ENCODE assay signal across 28 cellular contexts in genomic region chr22:39429916-39430575, GRCh38. TPM values are rescaled to one million over a fixed set of nuclear protein-coding genes. Genes with fewer than 3 reads are reported as not detected.
A peak's percentile ranks its signal among the peaks of the same experiment; 100 is the strongest.
DNase-seq lines count a peak whose midpoint lies in the region; ATAC-seq, FAIRE-seq and TF ChIP-seq lines count a peak whose summit lies in the region.
"Had no signal": no experiment of that assay in that cellular context is flagged by ENCODE, and none has a peak within 500 bp of the region (broad histone marks: within the 10 kb centered on the region; RNA-seq: fewer than 3 reads in every experiment).

No MANE protein-coding gene starts in this region.

- peak overlapping the region; percentile 94 for H3K27ac Mint-ChIP-seq in osteocyte (ENCODE audit: unreplicated experiment)
- H3K27ac Mint-ChIP-seq: activated naive CD4-positive, alpha-beta T cell treated with anti-CD3 and anti-CD28 coated beads, Interleukin-2, amount 10 ng/mL, durations not matched to agents 7 days and 5 days; CD4-positive, alpha-beta T cell; T-helper 17 cell had no signal

- DNase-seq in NT2/D1 (ENCODE audit: low read depth, low spot score) (no peak), esophagus muscularis mucosa (ENCODE audit: extremely low spot score) (no peak), osteocyte (ENCODE audit: extremely low spot score, unreplicated experiment) (no peak), tibial artery (no peak), left lobe of liver (ENCODE audit: low spot score) (no peak), HUDEP-2 (lab: John Stamatoyannopoulos, UW; ENCODE audit: unreplicated experiment in 76 of 76) (no peak), T-helper 1 cell (no peak), HepG2 (ENCODE audit: low spot score) (no peak)
- DNase-seq: activated CD4-positive, alpha-beta T cell treated with anti-CD3 and anti-CD28 coated beads, Interleukin-2, amount 50 U/mL, for 48 hours; activated naive CD4-positive, alpha-beta T cell treated with anti-CD3 and anti-CD28 coated beads, Interleukin-2, amount 10 ng/mL, durations not matched to agents 7 days and 5 days; CD4-positive, alpha-beta T cell; cortex of kidney; GF-D8; NCI-H1436; NCI-H2171 treated with DMSO at 0.1 percent for 48 hours; NCI-H748 treated with DMSO at 0.1 percent for 48 hours; nucleus accumbens; PC-9; stimulated activated CD4-positive, alpha-beta T cell treated with anti-CD3 and anti-CD28 coated beads, Interleukin-1b, Interleukin-23, amount 100 ng/mL, for 48 hours; stimulated activated naive CD8-positive, alpha-beta T cell treated with anti-CD3 and anti-CD28 coated beads, Interleukin-15, amount 100 ng/mL, for 72 hours; T-helper 17 cell had no signal

- TF ChIP-seq POLR2A in esophagus muscularis mucosa (IDR thresholded peaks at IDR 0.05; ENCODE audit: low read depth) (no peak), HepG2 (IDR thresholded peaks at IDR 0.05; ENCODE audit: insufficient read depth in 1 of 2, low read depth in 2 of 2, low read length in 2 of 2) (no peak)

- H3K4me3 Mint-ChIP-seq in osteocyte (ENCODE audit: unreplicated experiment) = no peak overlapping the region
- H3K4me3 Mint-ChIP-seq: activated naive CD4-positive, alpha-beta T cell treated with anti-CD3 and anti-CD28 coated beads, Interleukin-2, amount 10 ng/mL, durations not matched to agents 7 days and 5 days; CD4-positive, alpha-beta T cell; stimulated activated naive CD8-positive, alpha-beta T cell treated with anti-CD3 and anti-CD28 coated beads, Interleukin-15, amount 100 ng/mL, for 72 hours; T-helper 17 cell; WTC11 had no signal

- TF ChIP-seq EP300 in esophagus muscularis mucosa (IDR thresholded peaks at IDR 0.05) = no peak
- TF ChIP-seq EP300 in HepG2 (IDR thresholded peaks at IDR 0.05; ENCODE audit: low read depth in 2 of 2, low read length in 2 of 2) = no peak
- TF ChIP-seq EP300 in HepG2 (CRISPR knock-in tag; IDR thresholded peaks at IDR 0.05; ENCODE audit: borderline replicate concordance) = no peak

- H3K36me3 ChIP-seq in NT2/D1 (ENCODE audit: insufficient read depth, insufficient read length, low read length) (peaks cover 58% of the 10 kb centered on the region), esophagus muscularis mucosa (peaks cover 49 to 96% (median 77%) of the 10 kb centered on the region in 4 donors), tibial artery (peaks cover 42 to 92% (median 49%) of the 10 kb centered on the region in 3 donors), HepG2 (replicated peaks in 1 of 2; ENCODE audit: control insufficient read depth in 1 of 2, insufficient read depth in 2 of 2, low read length in 2 of 2) (peaks cover 23 to 40% of the 10 kb centered on the region in 2 experiments)

- 92% methylated on average over 25 of the region's 27 CpGs for WGBS in esophagus muscularis mucosa
- WGBS in HepG2 (ENCODE audit: low lambda C conversion rate) = 94% methylated on average over 21 of the region's 27 CpGs

- H3K4me1 ChIP-seq in NT2/D1 (ENCODE audit: insufficient read depth, insufficient read length) (peaks cover 23% of the 10 kb centered on the region), esophagus muscularis mucosa (peaks cover 22 to 32% (median 30%) of the 10 kb centered on the region in 4 donors), tibial artery (peaks cover 5 to 42% (median 34%) of the 10 kb centered on the region in 4 donors), HepG2 (ENCODE audit: insufficient read depth, low read length) (no peaks in the 10 kb centered on the region)
- H3K4me1 ChIP-seq: SJSA1 had no signal

- H3K27me3 Mint-ChIP-seq in osteocyte (ENCODE audit: unreplicated experiment) = no peaks in the 10 kb centered on the region
- H3K27me3 Mint-ChIP-seq: activated naive CD4-positive, alpha-beta T cell treated with anti-CD3 and anti-CD28 coated beads, Interleukin-2, amount 10 ng/mL, durations not matched to agents 7 days and 5 days; CD4-positive, alpha-beta T cell; stimulated activated naive CD8-positive, alpha-beta T cell treated with anti-CD3 and anti-CD28 coated beads, Interleukin-15, amount 100 ng/mL, for 72 hours; T-helper 17 cell had no signal

- peaks cover 11% of the 10 kb centered on the region for H3K36me3 Mint-ChIP-seq in osteocyte (ENCODE audit: unreplicated experiment)

- POLR2A ChIA-PET in HepG2 (lab: Yijun Ruan, JAX) = no interaction called here

- H3K9me3 ChIP-seq in NT2/D1 (ENCODE audit: insufficient read depth, low read length) (no peaks in the 10 kb centered on the region), esophagus muscularis mucosa (no peaks in the 10 kb centered on the region), tibial artery (no peaks in the 10 kb centered on the region), HepG2 (ENCODE audit: low read length) (no peaks in the 10 kb centered on the region)
- H3K9me3 ChIP-seq: mucosa of descending colon, SJSA1 had no signal

- H3K9me3 Mint-ChIP-seq in osteocyte (ENCODE audit: unreplicated experiment) = no peaks in the 10 kb centered on the region
- H3K9me3 Mint-ChIP-seq: activated naive CD4-positive, alpha-beta T cell treated with anti-CD3 and anti-CD28 coated beads, Interleukin-2, amount 10 ng/mL, durations not matched to agents 7 days and 5 days; CD4-positive, alpha-beta T cell; stimulated activated naive CD8-positive, alpha-beta T cell treated with anti-CD3 and anti-CD28 coated beads, Interleukin-15, amount 100 ng/mL, for 72 hours; WTC11 had no signal

- H3K9ac ChIP-seq in NT2/D1 (ENCODE audit: insufficient read length, low read depth) = peak overlapping the region; percentile 33
- H3K9ac ChIP-seq in HepG2 (ENCODE audit: insufficient read depth, low read depth, low read length) = no peak overlapping the region

- CTCF ChIA-PET in HepG2 (lab: Yijun Ruan, JAX; ENCODE audit: low intra/inter-chr PET ratio, low total read pairs) = no interaction called here

- BruUV-seq in HepG2 (replicated peaks; lab: Mats Ljungman, UMichigan) = no TSS peak

- no peak overlapping the region for H3K4me2 ChIP-seq in HepG2 (ENCODE audit: low read depth, low read length)
- H3K4me2 ChIP-seq: PC-9 had no signal

- in situ Hi-C loops in HepG2 (cut with HindIII; ENCODE audit: extremely low pct_ligation_motif_present, low pct_unique_long_range_greater_than_20kb) = no loop called here

- TF ChIP-seq RAD21 in HepG2 (CRISPR knock-in tag; IDR thresholded peaks at IDR 0.05) = no peak

- H4K20me1 ChIP-seq in HepG2 (ENCODE audit: insufficient read depth, low read length) = 0 out of 2 replicates have a peak, but pooled peaks cover 3% of the 10 kb centered on the region

- H3K4me1 Mint-ChIP-seq in osteocyte (ENCODE audit: unreplicated experiment) = peaks cover 63% of the 10 kb centered on the region
- H3K4me1 Mint-ChIP-seq: activated naive CD4-positive, alpha-beta T cell treated with anti-CD3 and anti-CD28 coated beads, Interleukin-2, amount 10 ng/mL, durations not matched to agents 7 days and 5 days; stimulated activated naive CD8-positive, alpha-beta T cell treated with anti-CD3 and anti-CD28 coated beads, Interleukin-15, amount 100 ng/mL, for 72 hours; T-helper 17 cell had no signal

- intact Hi-C loops in esophagus muscularis mucosa (cut with DNase I) = loop anchor here (10.0 kb wide), 1 partner anchor 95 kb away; the partner anchor contains the start of gene ATF4
- intact Hi-C loops in tibial artery (cut with DNase I; ENCODE audit: low total_unique reads) = loop anchor here (10.0 kb wide), 1 partner anchor 95 kb away; the partner anchor contains the start of gene ATF4
- intact Hi-C loops in HepG2 (cut with micrococcal nuclease; ENCODE audit: unreplicated experiment) = no loop called here

- ATAC-seq in left lobe of liver (no peak), HepG2 (no peak)
- ATAC-seq: GM12878; mucosa of descending colon; stimulated activated naive CD8-positive, alpha-beta T cell treated with anti-CD3 and anti-CD28 coated beads, Interleukin-15, amount 100 ng/mL, for 72 hours; T-helper 17 cell; WTC11 had no signal

- H3K4me3 ChIP-seq in NT2/D1 (ENCODE audit: insufficient read length, low read depth) (no peak overlapping the region), esophagus muscularis mucosa (no peak overlapping the region), tibial artery (no peak overlapping the region), HepG2 (replicated peaks in 1 of 3; ENCODE audit: insufficient read depth in 1 of 3, low read depth in 2 of 3, low read length in 3 of 3) (no peak overlapping the region)
- H3K4me3 ChIP-seq: GM12878, mucosa of descending colon, PC-9, SJSA1 had no signal

- H3K27me3 ChIP-seq in NT2/D1 (ENCODE audit: insufficient read depth, insufficient read length) (no peaks in the 10 kb centered on the region), esophagus muscularis mucosa (no peaks in the 10 kb centered on the region), tibial artery (no peaks in the 10 kb centered on the region), HepG2 (ENCODE audit: control insufficient read depth in 1 of 2, insufficient read depth in 2 of 2, low read length in 2 of 2) (no peaks in the 10 kb centered on the region)
- H3K27me3 ChIP-seq: SJSA1 had no signal

- no peaks in the 10 kb centered on the region for H3K79me2 ChIP-seq in HepG2 (ENCODE audit: insufficient read depth, low read length)

- no peak overlapping the region for H2AFZ ChIP-seq in HepG2 (ENCODE audit: low read length)
- H2AFZ ChIP-seq: PC-9 had no signal

- TF ChIP-seq CTCF in esophagus muscularis mucosa (IDR thresholded peaks at IDR 0.05) (no peak), osteocyte (IDR thresholded peaks at IDR 0.05) (no peak), tibial artery (IDR thresholded peaks at IDR 0.05) (no peak), HepG2 (CRISPR knock-in tag; IDR thresholded peaks at IDR 0.05) (no peak)

- no peak for FAIRE-seq in HepG2 (lab: Jason Lieb, UNC)
- FAIRE-seq: endothelial cell of umbilical vein, GM12878, H54 had no signal

- H3K27ac ChIP-seq in esophagus muscularis mucosa (replicated peaks in 1 of 4) = peak overlapping the region; percentile 69 to 77 (median 72)
- peak overlapping the region; percentile 90 to 93 for H3K27ac ChIP-seq in tibial artery
- H3K27ac ChIP-seq in HepG2 (ENCODE audit: extremely low read length, insufficient read depth, low read length) = no peak overlapping the region
- H3K27ac ChIP-seq: PC-9, SJSA1 had no signal

RNA-seq across cellular contexts. Expression of gene MGAT3, which starts 26.8 kb away (rescaled TPM):
- total RNA-seq in esophagus muscularis mucosa = 1 to 10 TPM; 1.2 to 7.1 (median 3.6) TPM
- total RNA-seq in osteocyte = 9.4 and 10.9 TPM in 2 replicates
- 0.13 TPM for total RNA-seq in left lobe of liver
- 0.15 TPM in 1 of 2 replicates, not detected in the other for total RNA-seq in HepG2 (2016; rRNA removed; fragmentation: Illumina TruSeq; extraction: Trizol)
- not detected in 2 replicates for total RNA-seq in HepG2 (2016; cell fraction: cytosol; rRNA removed; fragmentation: Illumina TruSeq; extraction: Trizol; ENCODE audit: low read depth)
- 0.02 TPM in 1 of 2 replicates, not detected in the other for total RNA-seq in HepG2 (2016; cell fraction: insoluble cytoplasmic fraction; rRNA removed; fragmentation: Illumina TruSeq; extraction: Trizol)
- not detected in 2 replicates for total RNA-seq in HepG2 (2016; cell fraction: membrane; rRNA removed; fragmentation: Illumina TruSeq; extraction: Trizol)
- total RNA-seq in HepG2 (2016; cell fraction: nucleus; rRNA removed; fragmentation: Illumina TruSeq; extraction: Trizol) = not detected in 2 replicates
- polyA plus RNA-seq in HepG2 (2011; rRNA removed) = 0.04 and 0.11 TPM in 2 replicates
- 0.03 and 0.11 TPM in 2 replicates for polyA plus RNA-seq in HepG2 (2011; cell fraction: cytosol; rRNA removed)
- polyA plus RNA-seq in HepG2 (2011; cell fraction: nucleus; rRNA removed) = 0.05 and 0.13 TPM in 2 replicates
- 0.08 and 0.09 TPM in 2 replicates for polyA plus RNA-seq in HepG2 (2012)
- not detected in 2 replicates for polyA plus RNA-seq in HepG2 (2016; cell fraction: cytosol; fragmentation: Illumina TruSeq; extraction: Trizol; ENCODE audit: low read depth)
- not detected in 2 replicates for polyA plus RNA-seq in HepG2 (2016; cell fraction: insoluble cytoplasmic fraction; fragmentation: Illumina TruSeq; extraction: Trizol; ENCODE audit: low read depth)
- not detected in 2 replicates for polyA plus RNA-seq in HepG2 (2016; cell fraction: membrane; fragmentation: Illumina TruSeq; extraction: Trizol; ENCODE audit: low read depth)
- 0.11 TPM in 1 of 2 replicates, not detected in the other for polyA plus RNA-seq in HepG2 (2016; cell fraction: nucleus; fragmentation: Illumina TruSeq; extraction: Trizol; ENCODE audit: insufficient read depth, low read depth)
- 0.10 and 0.33 TPM in 2 replicates for polyA minus RNA-seq in HepG2 (2011; rRNA and poly(A)+ RNA removed; ENCODE audit: low replicate concordance)
- polyA minus RNA-seq in HepG2 (2011; cell fraction: cytosol; rRNA and poly(A)+ RNA removed) = 0.20 TPM in 1 of 2 replicates, not detected in the other
- polyA minus RNA-seq in HepG2 (2011; cell fraction: nucleus; rRNA and poly(A)+ RNA removed) = not detected in 2 replicates
- total RNA-seq: endothelial cell of umbilical vein, M059J, PC-9 had no signal
- polyA plus RNA-seq: endothelial cell of umbilical vein had no signal

RNA-seq across cellular contexts. Expression of gene TAB1, which starts 30.5 kb away (rescaled TPM):
- 10 to 100 TPM; 15.2 to 33.7 (median 21.5) TPM for total RNA-seq in esophagus muscularis mucosa
- total RNA-seq in osteocyte = 30.6 and 30.7 TPM in 2 replicates
- total RNA-seq in left lobe of liver = 14.8 TPM
- 12.8 and 14.3 TPM in 2 replicates for total RNA-seq in HepG2 (2016; rRNA removed; fragmentation: Illumina TruSeq; extraction: Trizol)
- 2.3 and 2.9 TPM in 2 replicates for total RNA-seq in HepG2 (2016; cell fraction: cytosol; rRNA removed; fragmentation: Illumina TruSeq; extraction: Trizol; ENCODE audit: low read depth)
- 11.6 and 13.1 TPM in 2 replicates for total RNA-seq in HepG2 (2016; cell fraction: insoluble cytoplasmic fraction; rRNA removed; fragmentation: Illumina TruSeq; extraction: Trizol)
- total RNA-seq in HepG2 (2016; cell fraction: membrane; rRNA removed; fragmentation: Illumina TruSeq; extraction: Trizol) = 4.8 and 4.9 TPM in 2 replicates
- total RNA-seq in HepG2 (2016; cell fraction: nucleus; rRNA removed; fragmentation: Illumina TruSeq; extraction: Trizol) = 11.8 and 13.5 TPM in 2 replicates
- 15.9 and 22.2 TPM in 2 replicates for polyA plus RNA-seq in HepG2 (2011; rRNA removed)
- 11.2 and 19.2 TPM in 2 replicates for polyA plus RNA-seq in HepG2 (2011; cell fraction: cytosol; rRNA removed)
- 47.3 and 47.9 TPM in 2 replicates for polyA plus RNA-seq in HepG2 (2011; cell fraction: nucleus; rRNA removed)
- 12.7 and 15.0 TPM in 2 replicates for polyA plus RNA-seq in HepG2 (2012)
- polyA plus RNA-seq in HepG2 (2016; cell fraction: cytosol; fragmentation: Illumina TruSeq; extraction: Trizol; ENCODE audit: low read depth) = 1.2 and 1.7 TPM in 2 replicates
- 11.3 and 13.8 TPM in 2 replicates for polyA plus RNA-seq in HepG2 (2016; cell fraction: insoluble cytoplasmic fraction; fragmentation: Illumina TruSeq; extraction: Trizol; ENCODE audit: low read depth)
- 3.3 and 3.4 TPM in 2 replicates for polyA plus RNA-seq in HepG2 (2016; cell fraction: membrane; fragmentation: Illumina TruSeq; extraction: Trizol; ENCODE audit: low read depth)
- 22.8 and 23.0 TPM in 2 replicates for polyA plus RNA-seq in HepG2 (2016; cell fraction: nucleus; fragmentation: Illumina TruSeq; extraction: Trizol; ENCODE audit: insufficient read depth, low read depth)
- 12.7 and 34.2 TPM in 2 replicates for polyA minus RNA-seq in HepG2 (2011; rRNA and poly(A)+ RNA removed; ENCODE audit: low replicate concordance)
- polyA minus RNA-seq in HepG2 (2011; cell fraction: cytosol; rRNA and poly(A)+ RNA removed) = 9.8 and 12.7 TPM in 2 replicates
- polyA minus RNA-seq in HepG2 (2011; cell fraction: nucleus; rRNA and poly(A)+ RNA removed) = 14.4 and 15.1 TPM in 2 replicates
